1 cellular context compared by ENCODE assay signal in the genomic region with DNA sequence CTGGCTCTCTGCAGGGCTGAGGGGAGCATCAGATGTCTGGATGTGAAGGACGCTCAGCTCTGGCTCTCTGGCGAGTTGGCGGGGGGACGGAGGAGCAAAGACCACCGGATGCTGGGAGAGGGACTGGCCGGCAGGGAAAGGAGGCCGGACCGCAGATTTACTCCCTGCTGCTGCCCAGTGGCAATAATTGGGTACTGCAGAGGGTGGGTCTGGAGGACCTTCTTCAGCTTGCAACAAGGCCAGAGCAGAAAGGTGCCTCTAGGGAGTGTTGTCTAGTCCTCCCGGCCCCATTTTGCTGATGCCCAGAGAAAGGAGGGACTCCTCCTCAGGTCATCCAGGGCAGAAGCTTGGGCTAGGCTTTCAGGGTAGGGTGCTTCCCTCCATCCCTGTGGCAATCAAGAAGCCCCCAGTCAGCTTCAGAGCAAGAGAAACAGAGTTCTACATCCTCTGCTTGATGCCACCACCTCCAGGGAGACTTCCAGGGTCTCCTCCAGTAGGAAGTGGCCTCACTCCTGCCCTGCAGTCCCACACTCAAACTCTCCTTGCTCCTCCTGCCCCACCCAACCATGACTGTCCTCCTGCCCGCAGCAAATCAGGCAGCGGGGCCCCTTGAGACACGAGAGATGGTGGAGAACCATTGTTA.
TF ChIP-seq lines count a peak whose summit lies in the region.

No MANE protein-coding gene starts in this region.

TF ChIP-seq in SK-N-SH treated with all-trans-retinoic acid at 6 μM for 48 hours, 23 proteins besides CTCF, POLR2A, EP300 and RAD21 (continued from another document):
- TF ChIP-seq, protein P1, sequence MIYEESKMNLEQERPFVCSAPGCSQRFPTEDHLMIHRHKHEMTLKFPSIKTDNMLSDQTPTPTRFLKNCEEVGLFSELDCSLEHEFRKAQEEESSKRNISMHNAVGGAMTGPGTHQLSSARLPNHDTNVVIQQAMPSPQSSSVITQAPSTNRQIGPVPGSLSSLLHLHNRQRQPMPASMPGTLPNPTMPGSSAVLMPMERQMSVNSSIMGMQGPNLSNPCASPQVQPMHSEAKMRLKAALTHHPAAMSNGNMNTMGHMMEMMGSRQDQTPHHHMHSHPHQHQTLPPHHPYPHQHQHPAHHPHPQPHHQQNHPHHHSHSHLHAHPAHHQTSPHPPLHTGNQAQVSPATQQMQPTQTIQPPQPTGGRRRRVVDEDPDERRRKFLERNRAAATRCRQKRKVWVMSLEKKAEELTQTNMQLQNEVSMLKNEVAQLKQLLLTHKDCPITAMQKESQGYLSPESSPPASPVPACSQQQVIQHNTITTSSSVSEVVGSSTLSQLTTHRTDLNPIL (CRISPR knock-in tag; IDR thresholded peaks at IDR 0.05; ENCODE audit: low read depth) = no peak
- TF ChIP-seq BACH2 (CRISPR knock-in tag; IDR thresholded peaks at IDR 0.05; ENCODE audit: borderline replicate concordance) = no peak
TF ChIP-seq in SK-N-SH treated with all-trans-retinoic acid at 6 μM for 48 hours: peak in this region for 0.
